ENCODE assay signal across 20 cellular contexts in genomic region chr7:121575194-121575766, GRCh38.
DNase-seq lines count a peak whose midpoint lies in the region; ATAC-seq, FAIRE-seq and TF ChIP-seq lines count a peak whose summit lies in the region.
"Had no signal": no experiment of that assay in that cellular context is flagged by ENCODE, and none has a peak within 500 bp of the region (broad histone marks: within the 10 kb centered on the region; RNA-seq: fewer than 3 reads in every experiment).

No MANE protein-coding gene starts in this region.

- H3K27ac Mint-ChIP-seq in GM23338 = no peak overlapping the region
- no peak overlapping the region for H3K27ac Mint-ChIP-seq in CD8-positive, alpha-beta memory T cell

- ATAC-seq in SK-N-SH treated with all-trans-retinoic acid at 6 μM for 48 hours (peak; percentile 65), RWPE2 (ENCODE audit: low read depth) (peak; percentile 44; the same call in 2 of the 3 replicates), left colon (peak; percentile 67), GM23338 (no peak), HepG2 (no peak), GM21717 (IDR thresholded peaks at IDR 0.05; ENCODE audit: unreplicated experiment) (no peak)
- ATAC-seq: A549 had no signal

- in situ Hi-C loops in HepG2 (cut with HindIII; ENCODE audit: extremely low pct_ligation_motif_present, low pct_unique_long_range_greater_than_20kb) = no loop called here

- TF ChIP-seq CTCF in SK-N-SH (IDR thresholded peaks at IDR 0.05) (no peak), RWPE2 (IDR thresholded peaks at IDR 0.05; ENCODE audit: poor library complexity, severe bottlenecking) (no peak), GM23338 (conservative IDR thresholded peaks at IDR 0.05; ENCODE audit: low read depth in 2 of 2) (no peak), HepG2 (CRISPR knock-in tag; IDR thresholded peaks at IDR 0.05) (no peak)

- H3K9me3 Mint-ChIP-seq in GM23338 = peaks cover 2% of the 10 kb centered on the region; the same call in 1 of the 3 replicates
- no peaks in the 10 kb centered on the region for H3K9me3 Mint-ChIP-seq in CD8-positive, alpha-beta memory T cell

- no peak for DNase-seq in SK-N-SH
- DNase-seq in RWPE2 (ENCODE audit: low spot score) = no peak
- no peak for DNase-seq in left colon
- no peak for DNase-seq in GM23338 (ENCODE audit: low spot score)
- no peak for DNase-seq in HepG2 (ENCODE audit: low spot score)
- no peak for DNase-seq in CD8-positive, alpha-beta memory T cell
- DNase-seq: AML-193, DND-41, GDM1, H7, Kasumi-1, NCI-H1417 treated with DMSO at 0.1 percent for 48 hours, NCI-H2081, NCI-H446, NCI-H82, Peyer's patch, SHP77 had no signal

- H3K9ac ChIP-seq in SK-N-SH = no peak overlapping the region
- H3K9ac ChIP-seq in HepG2 (ENCODE audit: insufficient read depth, low read depth, low read length) = no peak overlapping the region

- H3K4me3 Mint-ChIP-seq in GM23338 = no peak overlapping the region
- no peak overlapping the region for H3K4me3 Mint-ChIP-seq in CD8-positive, alpha-beta memory T cell

- POLR2A ChIA-PET in SK-N-SH (lab: Yijun Ruan, JAX) = no interaction called here
- POLR2A ChIA-PET in HepG2 (lab: Yijun Ruan, JAX) = no interaction called here
- POLR2A ChIA-PET in CD8-positive, alpha-beta memory T cell (lab: Charles Lee) = no interaction called here

- WGBS in SK-N-SH (ENCODE audit: low lambda C conversion rate) = 9% methylated on average over 1 of the region's 1 CpG
- 0% methylated on average over 1 of the region's 1 CpG for WGBS in HepG2 (ENCODE audit: low lambda C conversion rate)

- peaks cover 3% of the 10 kb centered on the region; the same call in 2 of the 3 replicates for H3K36me3 Mint-ChIP-seq in GM23338 (ENCODE audit: low read depth)
- H3K36me3 Mint-ChIP-seq in CD8-positive, alpha-beta memory T cell = no peaks in the 10 kb centered on the region

- peaks cover 14% of the 10 kb centered on the region for H3K4me1 Mint-ChIP-seq in GM23338
- no peaks in the 10 kb centered on the region for H3K4me1 Mint-ChIP-seq in CD8-positive, alpha-beta memory T cell

- peaks cover 4% of the 10 kb centered on the region for H3K27me3 Mint-ChIP-seq in GM23338 (ENCODE audit: insufficient read depth, low read depth, poor library complexity)
- peaks cover 8 to 38% of the 10 kb centered on the region in 2 donors for H3K27me3 Mint-ChIP-seq in CD8-positive, alpha-beta memory T cell

- intact Hi-C loops in left colon (cut with DNase I, micrococcal nuclease) (no loop called here), HepG2 (cut with micrococcal nuclease; ENCODE audit: unreplicated experiment) (no loop called here)

- H3K4me2 ChIP-seq in SK-N-SH (no peak overlapping the region), GM23338 (no peak overlapping the region), HepG2 (ENCODE audit: low read depth, low read length) (no peak overlapping the region)
- H3K4me2 ChIP-seq: A549 had no signal

- CTCF ChIA-PET in SK-N-SH (lab: Yijun Ruan, JAX) = interaction anchor here (0.7 kb wide), 1 partner anchor 143 kb away, joined by 3 read pairs; no protein-coding TSS in a partner anchor
- CTCF ChIA-PET in HepG2 (lab: Yijun Ruan, JAX; ENCODE audit: low intra/inter-chr PET ratio, low total read pairs) = no interaction called here
- CTCF ChIA-PET in CD8-positive, alpha-beta memory T cell (lab: Charles Lee) = no interaction called here

- H3K4me1 ChIP-seq in SK-N-SH (ENCODE audit: control insufficient read depth in 1 of 2, insufficient read depth in 2 of 2, low read depth in 1 of 2, low read length in 1 of 2) (peaks cover 0 to 5% of the 10 kb centered on the region in 2 experiments; a peak in 1 of 4 replicates), RWPE2 (ENCODE audit: insufficient read depth, poor library complexity, severe bottlenecking) (no peaks in the 10 kb centered on the region), GM23338 (ENCODE audit: insufficient read depth) (no peaks in the 10 kb centered on the region), HepG2 (ENCODE audit: insufficient read depth, low read length) (no peaks in the 10 kb centered on the region)
- H3K4me1 ChIP-seq in CD8-positive, alpha-beta memory T cell (ENCODE audit: insufficient read depth, low read length) = no peaks in the 10 kb centered on the region
- H3K4me1 ChIP-seq: A549, Peyer's patch had no signal

- TF ChIP-seq EP300 in SK-N-SH (IDR thresholded peaks at IDR 0.05; ENCODE audit: borderline replicate concordance in 1 of 2, low read depth in 1 of 2, low read length in 1 of 2) = no peak
- TF ChIP-seq EP300 in HepG2 (IDR thresholded peaks at IDR 0.05; ENCODE audit: low read depth in 2 of 2, low read length in 2 of 2) = no peak
- TF ChIP-seq EP300 in HepG2 (CRISPR knock-in tag; IDR thresholded peaks at IDR 0.05; ENCODE audit: borderline replicate concordance) = no peak

- TF ChIP-seq RAD21 in SK-N-SH (IDR thresholded peaks at IDR 0.05; ENCODE audit: low read length) = no peak
- no peak for TF ChIP-seq RAD21 in HepG2 (CRISPR knock-in tag; IDR thresholded peaks at IDR 0.05)

- H3K27me3 ChIP-seq in SK-N-SH (ENCODE audit: insufficient read depth) (peaks cover 14% of the 10 kb centered on the region; the same call in 1 of the 2 replicates), RWPE2 (ENCODE audit: insufficient read depth, poor library complexity, severe bottlenecking) (no peaks in the 10 kb centered on the region), GM23338 (ENCODE audit: insufficient read depth) (no peaks in the 10 kb centered on the region), HepG2 (ENCODE audit: control insufficient read depth in 1 of 2, insufficient read depth in 2 of 2, low read length in 2 of 2) (no peaks in the 10 kb centered on the region)
- no peaks in the 10 kb centered on the region for H3K27me3 ChIP-seq in CD8-positive, alpha-beta memory T cell (ENCODE audit: insufficient read depth, low read length, poor library complexity, severe bottlenecking)
- H3K27me3 ChIP-seq: Peyer's patch had no signal

- H3K4me3 ChIP-seq in SK-N-SH (ENCODE audit: low read depth in 2 of 2, low read length in 1 of 2) (no peak overlapping the region), RWPE2 (ENCODE audit: severe bottlenecking) (no peak overlapping the region), GM23338 (no peak overlapping the region), HepG2 (replicated peaks in 1 of 3; ENCODE audit: insufficient read depth in 1 of 3, low read depth in 2 of 3, low read length in 3 of 3) (no peak overlapping the region)
- H3K4me3 ChIP-seq in CD8-positive, alpha-beta memory T cell (ENCODE audit: low read length) = no peak overlapping the region
- H3K4me3 ChIP-seq: A549, Peyer's patch had no signal

- no peaks in the 10 kb centered on the region for H3K36me3 ChIP-seq in SK-N-SH (replicated peaks in 1 of 2; ENCODE audit: control insufficient read depth in 1 of 2, insufficient read depth in 2 of 2, low read length in 1 of 2)
- no peaks in the 10 kb centered on the region for H3K36me3 ChIP-seq in RWPE2 (ENCODE audit: low read depth)
- no peaks in the 10 kb centered on the region for H3K36me3 ChIP-seq in GM23338 (ENCODE audit: insufficient read depth)
- H3K36me3 ChIP-seq in HepG2 (replicated peaks in 1 of 2; ENCODE audit: control insufficient read depth in 1 of 2, insufficient read depth in 2 of 2, low read length in 2 of 2) = no peaks in the 10 kb centered on the region
- no peaks in the 10 kb centered on the region for H3K36me3 ChIP-seq in CD8-positive, alpha-beta memory T cell (ENCODE audit: insufficient read depth, low read length)
- H3K36me3 ChIP-seq: Peyer's patch had no signal

- no TSS peak for BruUV-seq in HepG2 (replicated peaks; lab: Mats Ljungman, UMichigan)

- H3K9me3 ChIP-seq in SK-N-SH = no peaks in the 10 kb centered on the region
- H3K9me3 ChIP-seq in RWPE2 (ENCODE audit: severe bottlenecking) = no peaks in the 10 kb centered on the region
- H3K9me3 ChIP-seq in HepG2 (ENCODE audit: low read length) = no peaks in the 10 kb centered on the region
- no peaks in the 10 kb centered on the region for H3K9me3 ChIP-seq in CD8-positive, alpha-beta memory T cell (ENCODE audit: low read length)
- H3K9me3 ChIP-seq: A549, Peyer's patch had no signal

- H3K79me2 ChIP-seq in SK-N-SH (ENCODE audit: insufficient read depth) = no peaks in the 10 kb centered on the region
- H3K79me2 ChIP-seq in GM23338 (replicated peaks; ENCODE audit: insufficient read depth) = no peaks in the 10 kb centered on the region
- no peaks in the 10 kb centered on the region for H3K79me2 ChIP-seq in HepG2 (ENCODE audit: insufficient read depth, low read length)

- H3K9me2 ChIP-seq in SK-N-SH (no peaks in the 10 kb centered on the region), GM23338 (ENCODE audit: insufficient read depth) (peaks cover 5% of the 10 kb centered on the region)

- no peak for TF ChIP-seq POLR2A in HepG2 (IDR thresholded peaks at IDR 0.05; ENCODE audit: insufficient read depth in 1 of 2, low read depth in 2 of 2, low read length in 2 of 2)

- FAIRE-seq in HepG2 (lab: Jason Lieb, UNC) = no peak
- FAIRE-seq: A549 had no signal

- H4K20me1 ChIP-seq in SK-N-SH (ENCODE audit: insufficient read depth) (no peaks in the 10 kb centered on the region), GM23338 (replicated peaks; ENCODE audit: insufficient read depth) (no peaks in the 10 kb centered on the region), HepG2 (ENCODE audit: insufficient read depth, low read length) (no peaks in the 10 kb centered on the region)

- no peaks in the 10 kb centered on the region for H3F3A ChIP-seq in SK-N-SH (replicated peaks; ENCODE audit: insufficient read depth)
- no peaks in the 10 kb centered on the region for H3F3A ChIP-seq in GM23338 (replicated peaks; ENCODE audit: low read depth)

- H3K27ac ChIP-seq in SK-N-SH (ENCODE audit: low read depth in 2 of 2, low read length in 1 of 2) = no peak overlapping the region
- H3K27ac ChIP-seq in RWPE2 (ENCODE audit: poor library complexity, severe bottlenecking) = no peak overlapping the region
- no peak overlapping the region for H3K27ac ChIP-seq in GM23338 (ENCODE audit: low read depth)
- H3K27ac ChIP-seq in HepG2 (ENCODE audit: extremely low read length, insufficient read depth, low read length) = no peak overlapping the region
- H3K27ac ChIP-seq in CD8-positive, alpha-beta memory T cell (ENCODE audit: low read depth, low read length) = no peak overlapping the region
- H3K27ac ChIP-seq: A549, Peyer's patch had no signal

- H2AFZ ChIP-seq in SK-N-SH (ENCODE audit: low read depth) = no peak overlapping the region
- H2AFZ ChIP-seq in GM23338 = no peak overlapping the region; the same call in 1 of the 2 replicates
- no peak overlapping the region for H2AFZ ChIP-seq in HepG2 (ENCODE audit: low read length)

TF ChIP-seq in SK-N-SH, 30 proteins besides CTCF, POLR2A, EP300 and RAD21 (continues in another document):
- no peak for TF ChIP-seq MEF2A (IDR thresholded peaks at IDR 0.05; ENCODE audit: borderline replicate concordance, low read depth)
- TF ChIP-seq JUND (IDR thresholded peaks at IDR 0.05) = no peak
- no peak for TF ChIP-seq NFIC (IDR thresholded peaks at IDR 0.05; ENCODE audit: borderline replicate concordance)

TF ChIP-seq in GM23338, 12 proteins besides CTCF, POLR2A, EP300 and RAD21 (continues in another document):
- TF ChIP-seq EZH2 (IDR thresholded peaks at IDR 0.05; ENCODE audit: low read depth, unreplicated experiment) = no peak
- TF ChIP-seq POLR2AphosphoS5 (IDR thresholded peaks at IDR 0.05; ENCODE audit: low read depth) = no peak
- TF ChIP-seq STAT1 (IDR thresholded peaks at IDR 0.05; ENCODE audit: unreplicated experiment) = no peak

TF ChIP-seq in HepG2, 621 proteins besides CTCF, POLR2A, EP300 and RAD21 (continues in another document):
- TF ChIP-seq ZNF256 (CRISPR knock-in tag; conservative IDR thresholded peaks at IDR 0.05) (no peak), HOXA7 (CRISPR knock-in tag; IDR thresholded peaks at IDR 0.05) (no peak)

Comparison
In these comparisons a context has a peak if more than half of its experiments do, and no peak if none do; other contexts are left out.
1. ATAC-seq: peak in SK-N-SH treated with all-trans-retinoic acid at 6 μM for 48 hours (single experiment), RWPE2 (single experiment) and left colon (single experiment); none in GM23338 (single experiment), HepG2 (single experiment) and GM21717 (single experiment).